ENCODE assay signal across 9 cellular contexts in genomic region chr1:42681771-42682483, GRCh38.
A peak's percentile ranks its signal among the peaks of the same experiment; 100 is the strongest.
DNase-seq lines count a peak whose midpoint lies in the region; ATAC-seq, FAIRE-seq and TF ChIP-seq lines count a peak whose summit lies in the region.
"Had no signal": no experiment of that assay in that cellular context is flagged by ENCODE, and none has a peak within 500 bp of the region (broad histone marks: within the 10 kb centered on the region; RNA-seq: fewer than 3 reads in every experiment).

YBX1 (plus strand) TSS chr1:42682418; CDS start chr1:42682566, 148 bp downstream.

- FAIRE-seq in islet of Langerhans (lab: Jason Lieb, UNC) = peak; percentile 96
- FAIRE-seq: colon had no signal

- TF ChIP-seq CTCF in AG09309 (IDR thresholded peaks at IDR 0.05; ENCODE audit: control insufficient read depth, insufficient read depth, low read depth, low read length, missing control alignments) = no peak

- H3K9me3 Mint-ChIP-seq in central memory CD8-positive, alpha-beta T cell = no peaks in the 10 kb centered on the region

- peak within 1 kb of the TSS; percentile 95 for H3K27ac Mint-ChIP-seq in central memory CD8-positive, alpha-beta T cell (ENCODE audit: low read depth)

- peak; percentile 98 for DNase-seq in AG09309 (ENCODE audit: low read depth)
- DNase-seq in NCI-H446 (lab: John Stamatoyannopoulos, UW) = peak; percentile 97 to 99
- peak; percentile 89 for DNase-seq in activated CD4-positive, CD25-positive, alpha-beta regulatory T cell treated with anti-CD3 and anti-CD28 coated beads, Interleukin-2, amount 50 U/mL, for 16 hours (ENCODE audit: low read depth, low spot score)
- peak; percentile 93 to 95 for DNase-seq in central memory CD8-positive, alpha-beta T cell (ENCODE audit: low spot score in 2 of 2)
- DNase-seq in stimulated activated CD4-positive, alpha-beta T cell treated with anti-CD3 and anti-CD28 coated beads, Interleukin-12 subunit alpha, Interleukin-12 subunit beta, amount 100 ng/mL, for 4 hours = peak; percentile 94

- peaks cover 28% of the 10 kb centered on the region for H3K36me3 Mint-ChIP-seq in central memory CD8-positive, alpha-beta T cell (ENCODE audit: insufficient read depth)

- H3K4me3 ChIP-seq in AG09309 (ENCODE audit: control insufficient read depth, low read depth, low read length) = peak within 1 kb of the TSS; percentile 92

- H3K4me3 Mint-ChIP-seq in central memory CD8-positive, alpha-beta T cell = peak within 1 kb of the TSS; percentile 97

- H3K4me1 Mint-ChIP-seq in central memory CD8-positive, alpha-beta T cell = peaks cover 52% of the 10 kb centered on the region

- ATAC-seq in GM19025 (IDR thresholded peaks at IDR 0.05; ENCODE audit: low read depth, unreplicated experiment) (peak; percentile 82), HG03342 (IDR thresholded peaks at IDR 0.05; ENCODE audit: unreplicated experiment) (peak; percentile 86)
- ATAC-seq in central memory CD8-positive, alpha-beta T cell (replicated peaks; ENCODE audit: extremely low read depth, poor library complexity, severe bottlenecking) = peak; percentile 96

- no peaks in the 10 kb centered on the region for H3K27me3 Mint-ChIP-seq in central memory CD8-positive, alpha-beta T cell

Comparison
In these comparisons a context has a peak if more than half of its experiments do, and no peak if none do; other contexts are left out.
1. Peak in every context shown above with its lines: DNase-seq, ATAC-seq and H3K4me3 ChIP-seq.